ENCODE assay signal across 1 cellular context in genomic region chr7:37201003-37201875, GRCh38.
TF ChIP-seq lines count a peak whose summit lies in the region.

No MANE protein-coding gene starts in this region.

TF ChIP-seq in HepG2, 621 proteins besides CTCF, POLR2A, EP300 and RAD21 (continued from another document):
- TF ChIP-seq SNAPC4 (CRISPR knock-in tag; IDR thresholded peaks at IDR 0.05) = no peak
- TF ChIP-seq NFRKB (IDR thresholded peaks at IDR 0.05) = no peak
- TF ChIP-seq ZMAT3 (CRISPR knock-in tag; conservative IDR thresholded peaks at IDR 0.05) = no peak
- no peak for TF ChIP-seq FOXJ3 (CRISPR knock-in tag; IDR thresholded peaks at IDR 0.05; ENCODE audit: borderline replicate concordance)
- no peak for TF ChIP-seq ZNF772 (CRISPR knock-in tag; IDR thresholded peaks at IDR 0.05)
- TF ChIP-seq PHF5A (CRISPR knock-in tag; IDR thresholded peaks at IDR 0.05; ENCODE audit: low read depth, unreplicated experiment) = no peak
- no peak for TF ChIP-seq MZF1 (CRISPR knock-in tag; IDR thresholded peaks at IDR 0.05; ENCODE audit: borderline replicate concordance)
- no peak for TF ChIP-seq U2AF2 (IDR thresholded peaks at IDR 0.05; ENCODE audit: low read depth, low read length)
- no peak for TF ChIP-seq FOXP4 (CRISPR knock-in tag; IDR thresholded peaks at IDR 0.05)
- TF ChIP-seq RORA (CRISPR knock-in tag; IDR thresholded peaks at IDR 0.05) = no peak
- no peak for TF ChIP-seq SMARCC2 (IDR thresholded peaks at IDR 0.05)
- no peak for TF ChIP-seq ZNF33B (CRISPR knock-in tag; IDR thresholded peaks at IDR 0.05)
- TF ChIP-seq REXO4 (CRISPR knock-in tag; IDR thresholded peaks at IDR 0.05; ENCODE audit: borderline replicate concordance) = no peak
- no peak for TF ChIP-seq NFE2L1 (CRISPR knock-in tag; IDR thresholded peaks at IDR 0.05; ENCODE audit: borderline replicate concordance)
- TF ChIP-seq HMGXB4 (CRISPR knock-in tag; IDR thresholded peaks at IDR 0.05; ENCODE audit: borderline replicate concordance in 1 of 2, low read depth in 1 of 2) = peak; percentile 33 to 45; a peak in 2 of 4 replicates
- peak; percentile 23; the same call in 1 of the 2 replicates for TF ChIP-seq FOSL2 (CRISPR knock-in tag; IDR thresholded peaks at IDR 0.05)
- TF ChIP-seq IKZF4 (CRISPR knock-in tag; IDR thresholded peaks at IDR 0.05; ENCODE audit: borderline replicate concordance, low read depth, not compliant biosample characterization) = no peak
- TF ChIP-seq NFYC (CRISPR knock-in tag; IDR thresholded peaks at IDR 0.05) = no peak
- TF ChIP-seq YY1 (IDR thresholded peaks at IDR 0.05; ENCODE audit: insufficient read depth, insufficient replicate concordance, low read depth, low read length) = peak; percentile 20
- TF ChIP-seq ARID4A (CRISPR knock-in tag; IDR thresholded peaks at IDR 0.05; ENCODE audit: borderline replicate concordance) = no peak
- TF ChIP-seq ZNF44 (CRISPR knock-in tag; IDR thresholded peaks at IDR 0.05) = no peak
- TF ChIP-seq BORCS8-MEF2B (CRISPR knock-in tag; IDR thresholded peaks at IDR 0.05) = no peak
- TF ChIP-seq MXD4 (CRISPR knock-in tag; IDR thresholded peaks at IDR 0.05) = no peak
- TF ChIP-seq RXRB (CRISPR knock-in tag; IDR thresholded peaks at IDR 0.05; ENCODE audit: borderline replicate concordance) = 0 out of 2 replicates have a peak, but pooled peaks have one; percentile 33
- TF ChIP-seq ZFP91 (CRISPR knock-in tag; IDR thresholded peaks at IDR 0.05; ENCODE audit: borderline replicate concordance) = no peak
- TF ChIP-seq KLF16 (CRISPR knock-in tag; IDR thresholded peaks at IDR 0.05) = peak in 1 of 2 experiments; percentile 22; a peak in 1 of 4 replicates
- no peak for TF ChIP-seq TEAD2 (CRISPR knock-in tag; IDR thresholded peaks at IDR 0.05)
- TF ChIP-seq SYNCRIP (IDR thresholded peaks at IDR 0.05; ENCODE audit: insufficient read depth, low read depth, low read length) = no peak
- no peak for TF ChIP-seq MLXIP (CRISPR knock-in tag; IDR thresholded peaks at IDR 0.05; ENCODE audit: borderline replicate concordance)
- TF ChIP-seq CREM (IDR thresholded peaks at IDR 0.05) = no peak
- no peak for TF ChIP-seq CREM (CRISPR knock-in tag; IDR thresholded peaks at IDR 0.05)
